1 cellular context compared by ENCODE assay signal in genomic region chr6:52423971-52424381, GRCh38.
TF ChIP-seq lines count a peak whose summit lies in the region.

No MANE protein-coding gene starts in this region.

TF ChIP-seq in WTC11, 78 proteins besides CTCF, POLR2A, EP300 and RAD21 (continued from another document):
- TF ChIP-seq ATF2 (CRISPR knock-in tag; IDR thresholded peaks at IDR 0.05; ENCODE audit: borderline replicate concordance, low read depth) (no peak), ZNF317 (CRISPR knock-in tag; IDR thresholded peaks at IDR 0.05; ENCODE audit: borderline replicate concordance, low read depth) (no peak)
